15 cellular contexts compared by ENCODE assay signal in genomic region chr6:135488023-135488422, GRCh38. TPM values are rescaled to one million over a fixed set of nuclear protein-coding genes. Genes with fewer than 3 reads are reported as not detected.
DNase-seq lines count a peak whose midpoint lies in the region; ATAC-seq and TF ChIP-seq lines count a peak whose summit lies in the region.
"Had no signal": no experiment of that assay in that cellular context is flagged by ENCODE, and none has a peak within 500 bp of the region (broad histone marks: within the 10 kb centered on the region; RNA-seq: fewer than 3 reads in every experiment).

No MANE protein-coding gene starts in this region.

- H3K27ac Mint-ChIP-seq in chondrocyte (ENCODE audit: unreplicated experiment): peak overlapping the region; percentile 23
- H3K27ac Mint-ChIP-seq: activated naive CD4-positive, alpha-beta T cell treated with anti-CD3 and anti-CD28 coated beads, Interleukin-2, amount 10 ng/mL, durations not matched to agents 7 days and 5 days had no signal

- no peak overlapping the region for H3K23ac ChIP-seq in mesenchymal stem cell (ENCODE audit: low read length in 2 of 2)

- no peak overlapping the region for H3K4me2 ChIP-seq in mesenchymal stem cell (ENCODE audit: low read length, poor library complexity, severe bottlenecking)
- H3K4me2 ChIP-seq: BLaER1 treated with 17β-estradiol and CSF1 and Interleukin-3, amounts not matched to agents 10 nM and 100 nM had no signal

- H2BK12ac ChIP-seq in mesenchymal stem cell (ENCODE audit: low read length in 2 of 2): no peak overlapping the region

- no peak overlapping the region for H3K4me3 ChIP-seq in mesenchymal stem cell (ENCODE audit: insufficient read depth in 1 of 2, low read depth in 1 of 2, low read length in 2 of 2)
- H3K4me3 ChIP-seq: BLaER1 treated with 17β-estradiol and CSF1 and Interleukin-3, amounts not matched to agents 10 nM and 100 nM; testis had no signal

- H3K4me1 Mint-ChIP-seq in chondrocyte (ENCODE audit: low read depth): peaks cover 16% of the 10 kb centered on the region
- H3K4me1 Mint-ChIP-seq: activated naive CD4-positive, alpha-beta T cell treated with anti-CD3 and anti-CD28 coated beads, Interleukin-2, amount 10 ng/mL, durations not matched to agents 7 days and 5 days had no signal

- peaks cover 5% of the 10 kb centered on the region for H3K79me1 ChIP-seq in mesenchymal stem cell (replicated peaks; ENCODE audit: low read length, poor library complexity, severe bottlenecking)

- no peaks in the 10 kb centered on the region for H3K27me3 ChIP-seq in mesenchymal stem cell (ENCODE audit: control insufficient read depth in 1 of 2, insufficient read depth in 1 of 2, low read length in 2 of 2)
- H3K27me3 ChIP-seq: BLaER1 treated with 17β-estradiol and CSF1 and Interleukin-3, amounts not matched to agents 10 nM and 100 nM; testis had no signal

- H3K36me3 ChIP-seq in mesenchymal stem cell (ENCODE audit: control insufficient read depth in 1 of 2, insufficient read depth in 2 of 2, low read depth in 1 of 2, low read length in 2 of 2): peaks cover 7 to 95% of the 10 kb centered on the region in 2 experiments

- no peak overlapping the region for H3K4ac ChIP-seq in mesenchymal stem cell (ENCODE audit: low read depth in 1 of 2, low read length in 2 of 2)

- ATAC-seq in GM18511 (IDR thresholded peaks at IDR 0.05; ENCODE audit: unreplicated experiment): no peak

- peaks cover 28% of the 10 kb centered on the region for H3K9me3 ChIP-seq in mesenchymal stem cell (ENCODE audit: control insufficient read depth, low read length)
- H3K9me3 ChIP-seq: testis had no signal

- H3K14ac ChIP-seq in mesenchymal stem cell (ENCODE audit: low read length in 2 of 2): no peak overlapping the region

- 50% methylated on average over 1 of the region's 3 CpGs for WGBS in mesenchymal stem cell

- H3K18ac ChIP-seq in mesenchymal stem cell (ENCODE audit: low read depth in 1 of 2, low read length in 2 of 2): no peak overlapping the region

- DNase-seq in AG20443 (ENCODE audit: low spot score) (peak; percentile 57), NCI-H226 (peak; percentile 58), chondrocyte (ENCODE audit: low spot score) (no peak), mesenchymal stem cell (peak; percentile 43), retina (no peak), superior temporal gyrus (ENCODE audit: extremely low spot score) (no peak), NCI-H526 treated with DMSO at 0.1 percent for 48 hours (lab: John Stamatoyannopoulos, UW) (no peak)
- DNase-seq: activated naive CD4-positive, alpha-beta T cell treated with anti-CD3 and anti-CD28 coated beads, Interleukin-2, amount 10 ng/mL, durations not matched to agents 7 days and 5 days; DMS79 treated with DMSO at 0.1 percent for 48 hours; NCI-H1092 treated with DMSO at 0.1 percent for 48 hours; NCI-H2171 treated with DMSO at 0.1 percent for 48 hours; testis; WERI-Rb-1 had no signal

- H4K8ac ChIP-seq in mesenchymal stem cell (ENCODE audit: low read length): no peak overlapping the region

- peak overlapping the region; percentile 47 for H3K27ac ChIP-seq in mesenchymal stem cell (ENCODE audit: low read length, poor library complexity, severe bottlenecking)
- H3K27ac ChIP-seq: BLaER1 treated with 17β-estradiol and CSF1 and Interleukin-3, amounts not matched to agents 10 nM and 100 nM; testis; WERI-Rb-1 had no signal

- peaks cover 35% of the 10 kb centered on the region for H3K36me3 Mint-ChIP-seq in chondrocyte (ENCODE audit: low read depth)

- no peak overlapping the region for H4K91ac ChIP-seq in mesenchymal stem cell (ENCODE audit: low read length)

- no peaks in the 10 kb centered on the region for H3K27me3 Mint-ChIP-seq in chondrocyte (ENCODE audit: low read depth)
- H3K27me3 Mint-ChIP-seq: activated naive CD4-positive, alpha-beta T cell treated with anti-CD3 and anti-CD28 coated beads, Interleukin-2, amount 10 ng/mL, durations not matched to agents 7 days and 5 days had no signal

- H3K4me3 Mint-ChIP-seq in chondrocyte (ENCODE audit: unreplicated experiment): no peak overlapping the region
- H3K4me3 Mint-ChIP-seq: activated naive CD4-positive, alpha-beta T cell treated with anti-CD3 and anti-CD28 coated beads, Interleukin-2, amount 10 ng/mL, durations not matched to agents 7 days and 5 days had no signal

- no peak overlapping the region for H2AFZ ChIP-seq in mesenchymal stem cell (ENCODE audit: low read depth, low read length)

- TF ChIP-seq CTCF in chondrocyte (IDR thresholded peaks at IDR 0.05): no peak

- H2BK15ac ChIP-seq in mesenchymal stem cell (ENCODE audit: low read depth, poor library complexity, severe bottlenecking): no peak overlapping the region

- no peak overlapping the region for H3K9ac ChIP-seq in mesenchymal stem cell (ENCODE audit: low read length)
- H3K9ac ChIP-seq: BLaER1 treated with 17β-estradiol and CSF1 and Interleukin-3, amounts not matched to agents 10 nM and 100 nM had no signal

- no peak overlapping the region for H2BK5ac ChIP-seq in mesenchymal stem cell (ENCODE audit: low read depth, low read length, poor library complexity, severe bottlenecking)

- no peaks in the 10 kb centered on the region for H3K4me1 ChIP-seq in mesenchymal stem cell (ENCODE audit: control insufficient read depth, insufficient read depth, low read depth, low read length)
- H3K4me1 ChIP-seq: BLaER1 treated with 17β-estradiol and CSF1 and Interleukin-3, amounts not matched to agents 10 nM and 100 nM; testis had no signal

- no peak overlapping the region for H2AK5ac ChIP-seq in mesenchymal stem cell (ENCODE audit: low read length, severe bottlenecking)

- no peak overlapping the region for H2BK120ac ChIP-seq in mesenchymal stem cell (ENCODE audit: low read depth, low read length)

- H3K9me3 Mint-ChIP-seq in chondrocyte (ENCODE audit: low read depth): peaks cover 13% of the 10 kb centered on the region

RNA-seq across cellular contexts. Expression of gene AHI1, which starts 9.5 kb away (rescaled TPM):
- total RNA-seq in chondrocyte: 14.8 to 27.1 TPM (median 16.4 TPM) in 3 replicates
- polyA plus RNA-seq in mesenchymal stem cell (2013, experiment 1 of 2): 14.2 TPM
- 13.9 TPM for polyA plus RNA-seq in mesenchymal stem cell (2013, experiment 2 of 2)

Comparison
In these comparisons a context has a peak if more than half of its experiments do, and no peak if none do; other contexts are left out.
1. DNase-seq: peak in AG20443 (single experiment), NCI-H226 (single experiment) and mesenchymal stem cell (single experiment); none in chondrocyte (single experiment), retina (single experiment), superior temporal gyrus (single experiment) and NCI-H526 treated with DMSO at 0.1 percent for 48 hours (single experiment).